ENCODE assay signal across 1 cellular context in the genomic region with DNA sequence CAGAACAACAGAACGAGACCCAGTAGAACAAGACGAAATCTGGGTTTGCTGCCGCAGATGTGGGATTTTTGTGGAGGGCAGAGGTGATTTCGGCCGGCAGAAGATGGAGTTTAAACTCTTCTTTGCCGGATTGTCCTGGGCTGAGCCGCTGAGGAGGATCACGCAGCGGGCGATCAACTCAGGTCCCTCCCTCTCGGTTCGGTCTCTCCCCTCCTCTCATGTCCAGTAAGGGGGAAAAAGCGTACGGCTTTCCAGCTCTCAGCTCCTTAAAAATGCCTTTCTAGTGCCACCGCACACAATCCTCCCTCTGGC.
TF ChIP-seq lines count a peak whose summit lies in the region.

No MANE protein-coding gene starts in this region.

TF ChIP-seq in A549, 52 proteins besides CTCF, POLR2A, EP300 and RAD21 (continued from another document):
- no peak for TF ChIP-seq PBX3 (IDR thresholded peaks at IDR 0.05)
- no peak for TF ChIP-seq RNF2 (IDR thresholded peaks at IDR 0.05; ENCODE audit: borderline replicate concordance, low read depth)
- no peak for TF ChIP-seq TP53 (CRISPR knock-in tag; IDR thresholded peaks at IDR 0.05)
- TF ChIP-seq PHF8 (IDR thresholded peaks at IDR 0.05; ENCODE audit: borderline replicate concordance, low read depth): no peak
- TF ChIP-seq EHMT2 (IDR thresholded peaks at IDR 0.05; ENCODE audit: low read depth): no peak
- TF ChIP-seq, protein P1, sequence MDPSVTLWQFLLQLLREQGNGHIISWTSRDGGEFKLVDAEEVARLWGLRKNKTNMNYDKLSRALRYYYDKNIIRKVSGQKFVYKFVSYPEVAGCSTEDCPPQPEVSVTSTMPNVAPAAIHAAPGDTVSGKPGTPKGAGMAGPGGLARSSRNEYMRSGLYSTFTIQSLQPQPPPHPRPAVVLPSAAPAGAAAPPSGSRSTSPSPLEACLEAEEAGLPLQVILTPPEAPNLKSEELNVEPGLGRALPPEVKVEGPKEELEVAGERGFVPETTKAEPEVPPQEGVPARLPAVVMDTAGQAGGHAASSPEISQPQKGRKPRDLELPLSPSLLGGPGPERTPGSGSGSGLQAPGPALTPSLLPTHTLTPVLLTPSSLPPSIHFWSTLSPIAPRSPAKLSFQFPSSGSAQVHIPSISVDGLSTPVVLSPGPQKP (IDR thresholded peaks at IDR 0.05; ENCODE audit: low read depth, low read length): no peak
- TF ChIP-seq BHLHE40 (IDR thresholded peaks at IDR 0.05; ENCODE audit: low read depth, low read length): no peak
- no peak for TF ChIP-seq FOSL2 (IDR thresholded peaks at IDR 0.05)
- no peak for TF ChIP-seq FOSL2 (CRISPR knock-in tag; IDR thresholded peaks at IDR 0.05)
